2 cellular contexts compared by ENCODE assay signal in the genomic region with DNA sequence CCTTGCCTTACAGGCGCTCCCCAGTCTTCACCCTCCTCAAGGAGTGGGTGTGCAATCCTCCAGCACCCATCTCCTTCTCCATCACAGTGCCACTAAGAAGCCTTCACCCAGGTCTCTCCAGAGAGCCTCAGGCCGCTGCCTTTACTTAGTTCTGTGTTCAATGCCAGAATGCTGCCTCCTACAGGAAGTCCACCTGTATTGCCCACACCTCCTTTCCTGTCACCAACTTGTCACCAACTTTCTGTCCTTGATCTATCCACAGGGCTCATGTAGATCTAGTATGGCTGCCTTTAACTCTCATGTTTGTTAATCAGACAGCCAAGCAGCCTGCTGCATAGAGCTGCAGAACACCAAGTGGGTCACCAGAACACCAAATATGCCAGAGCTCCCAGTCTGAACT.
TF ChIP-seq lines count a peak whose summit lies in the region.

No MANE protein-coding gene starts in this region.

TF ChIP-seq in SK-N-SH, 30 proteins besides CTCF, POLR2A, EP300 and RAD21 (continued from another document):
- TF ChIP-seq, protein P1, sequence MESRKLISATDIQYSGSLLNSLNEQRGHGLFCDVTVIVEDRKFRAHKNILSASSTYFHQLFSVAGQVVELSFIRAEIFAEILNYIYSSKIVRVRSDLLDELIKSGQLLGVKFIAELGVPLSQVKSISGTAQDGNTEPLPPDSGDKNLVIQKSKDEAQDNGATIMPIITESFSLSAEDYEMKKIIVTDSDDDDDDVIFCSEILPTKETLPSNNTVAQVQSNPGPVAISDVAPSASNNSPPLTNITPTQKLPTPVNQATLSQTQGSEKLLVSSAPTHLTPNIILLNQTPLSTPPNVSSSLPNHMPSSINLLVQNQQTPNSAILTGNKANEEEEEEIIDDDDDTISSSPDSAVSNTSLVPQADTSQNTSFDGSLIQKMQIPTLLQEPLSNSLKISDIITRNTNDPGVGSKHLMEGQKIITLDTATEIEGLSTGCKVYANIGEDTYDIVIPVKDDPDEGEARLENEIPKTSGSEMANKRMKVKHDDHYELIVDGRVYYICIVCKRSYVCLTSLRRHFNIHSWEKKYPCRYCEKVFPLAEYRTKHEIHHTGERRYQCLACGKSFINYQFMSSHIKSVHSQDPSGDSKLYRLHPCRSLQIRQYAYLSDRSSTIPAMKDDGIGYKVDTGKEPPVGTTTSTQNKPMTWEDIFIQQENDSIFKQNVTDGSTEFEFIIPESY (IDR thresholded peaks at IDR 0.05; ENCODE audit: borderline replicate concordance, low read depth), result no peak

TF ChIP-seq in SK-N-SH treated with all-trans-retinoic acid at 6 μM for 48 hours, 23 proteins besides CTCF, POLR2A, EP300 and RAD21 (continued from another document):
- TF ChIP-seq, protein P2, sequence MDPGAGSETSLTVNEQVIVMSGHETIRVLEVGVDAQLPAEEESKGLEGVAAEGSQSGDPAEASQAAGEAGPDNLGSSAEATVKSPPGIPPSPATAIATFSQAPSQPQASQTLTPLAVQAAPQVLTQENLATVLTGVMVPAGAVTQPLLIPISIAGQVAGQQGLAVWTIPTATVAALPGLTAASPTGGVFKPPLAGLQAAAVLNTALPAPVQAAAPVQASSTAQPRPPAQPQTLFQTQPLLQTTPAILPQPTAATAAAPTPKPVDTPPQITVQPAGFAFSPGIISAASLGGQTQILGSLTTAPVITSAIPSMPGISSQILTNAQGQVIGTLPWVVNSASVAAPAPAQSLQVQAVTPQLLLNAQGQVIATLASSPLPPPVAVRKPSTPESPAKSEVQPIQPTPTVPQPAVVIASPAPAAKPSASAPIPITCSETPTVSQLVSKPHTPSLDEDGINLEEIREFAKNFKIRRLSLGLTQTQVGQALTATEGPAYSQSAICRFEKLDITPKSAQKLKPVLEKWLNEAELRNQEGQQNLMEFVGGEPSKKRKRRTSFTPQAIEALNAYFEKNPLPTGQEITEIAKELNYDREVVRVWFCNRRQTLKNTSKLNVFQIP (CRISPR knock-in tag; IDR thresholded peaks at IDR 0.05; ENCODE audit: borderline replicate concordance, low read depth), result no peak
- TF ChIP-seq ESRRG (CRISPR knock-in tag; IDR thresholded peaks at IDR 0.05), result no peak
- no peak for TF ChIP-seq ZNF8 (CRISPR knock-in tag; IDR thresholded peaks at IDR 0.05)
- TF ChIP-seq, protein P3, sequence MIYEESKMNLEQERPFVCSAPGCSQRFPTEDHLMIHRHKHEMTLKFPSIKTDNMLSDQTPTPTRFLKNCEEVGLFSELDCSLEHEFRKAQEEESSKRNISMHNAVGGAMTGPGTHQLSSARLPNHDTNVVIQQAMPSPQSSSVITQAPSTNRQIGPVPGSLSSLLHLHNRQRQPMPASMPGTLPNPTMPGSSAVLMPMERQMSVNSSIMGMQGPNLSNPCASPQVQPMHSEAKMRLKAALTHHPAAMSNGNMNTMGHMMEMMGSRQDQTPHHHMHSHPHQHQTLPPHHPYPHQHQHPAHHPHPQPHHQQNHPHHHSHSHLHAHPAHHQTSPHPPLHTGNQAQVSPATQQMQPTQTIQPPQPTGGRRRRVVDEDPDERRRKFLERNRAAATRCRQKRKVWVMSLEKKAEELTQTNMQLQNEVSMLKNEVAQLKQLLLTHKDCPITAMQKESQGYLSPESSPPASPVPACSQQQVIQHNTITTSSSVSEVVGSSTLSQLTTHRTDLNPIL (CRISPR knock-in tag; IDR thresholded peaks at IDR 0.05; ENCODE audit: low read depth), result no peak
- no peak for TF ChIP-seq PPARA (CRISPR knock-in tag; IDR thresholded peaks at IDR 0.05; ENCODE audit: borderline replicate concordance)
- no peak for TF ChIP-seq SNAI2 (CRISPR knock-in tag; IDR thresholded peaks at IDR 0.05)
- TF ChIP-seq, protein P4, sequence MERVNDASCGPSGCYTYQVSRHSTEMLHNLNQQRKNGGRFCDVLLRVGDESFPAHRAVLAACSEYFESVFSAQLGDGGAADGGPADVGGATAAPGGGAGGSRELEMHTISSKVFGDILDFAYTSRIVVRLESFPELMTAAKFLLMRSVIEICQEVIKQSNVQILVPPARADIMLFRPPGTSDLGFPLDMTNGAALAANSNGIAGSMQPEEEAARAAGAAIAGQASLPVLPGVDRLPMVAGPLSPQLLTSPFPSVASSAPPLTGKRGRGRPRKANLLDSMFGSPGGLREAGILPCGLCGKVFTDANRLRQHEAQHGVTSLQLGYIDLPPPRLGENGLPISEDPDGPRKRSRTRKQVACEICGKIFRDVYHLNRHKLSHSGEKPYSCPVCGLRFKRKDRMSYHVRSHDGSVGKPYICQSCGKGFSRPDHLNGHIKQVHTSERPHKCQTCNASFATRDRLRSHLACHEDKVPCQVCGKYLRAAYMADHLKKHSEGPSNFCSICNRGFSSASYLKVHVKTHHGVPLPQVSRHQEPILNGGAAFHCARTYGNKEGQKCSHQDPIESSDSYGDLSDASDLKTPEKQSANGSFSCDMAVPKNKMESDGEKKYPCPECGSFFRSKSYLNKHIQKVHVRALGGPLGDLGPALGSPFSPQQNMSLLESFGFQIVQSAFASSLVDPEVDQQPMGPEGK (CRISPR knock-in tag; IDR thresholded peaks at IDR 0.05; ENCODE audit: borderline replicate concordance), result no peak
- TF ChIP-seq TCF4 (CRISPR knock-in tag; IDR thresholded peaks at IDR 0.05; ENCODE audit: borderline replicate concordance), result no peak
